1 cellular context compared by ENCODE assay signal in genomic region chr2:241808701-241809382, GRCh38.
TF ChIP-seq lines count a peak whose summit lies in the region.

Gene NEU4, plus strand, starts transcription at chr2:241809193. Its CDS starts 5,292 bp downstream, at chr2:241814485.

TF ChIP-seq in HepG2, 621 proteins besides CTCF, POLR2A, EP300 and RAD21 (continued from another document and continues in another):
- TF ChIP-seq ZGPAT (CRISPR knock-in tag; IDR thresholded peaks at IDR 0.05) (peak; percentile 92), ZNF18 (CRISPR knock-in tag; IDR thresholded peaks at IDR 0.05; ENCODE audit: insufficient replicate concordance) (peak; percentile 84), ZBTB34 (CRISPR knock-in tag; IDR thresholded peaks at IDR 0.05) (peak; percentile 68; the same call in 1 of the 2 replicates), MTF2 (CRISPR knock-in tag; IDR thresholded peaks at IDR 0.05; ENCODE audit: borderline replicate concordance) (peak; percentile 81), CHCHD3 (CRISPR knock-in tag; IDR thresholded peaks at IDR 0.05) (peak; percentile 96), LBX2 (CRISPR knock-in tag; IDR thresholded peaks at IDR 0.05; ENCODE audit: borderline replicate concordance) (peak; percentile 65; the same call in 1 of the 2 replicates), ETV5 (CRISPR knock-in tag; IDR thresholded peaks at IDR 0.05; ENCODE audit: borderline replicate concordance) (no peak; the same call in 1 of the 2 replicates), ZNF75D (CRISPR knock-in tag; IDR thresholded peaks at IDR 0.05; ENCODE audit: borderline replicate concordance) (no peak), ZNF616 (CRISPR knock-in tag; IDR thresholded peaks at IDR 0.05; ENCODE audit: low read depth) (no peak; the same call in 1 of the 2 replicates), MBNL3 (CRISPR knock-in tag; conservative IDR thresholded peaks at IDR 0.05) (no peak), CBX5 (CRISPR knock-in tag; IDR thresholded peaks at IDR 0.05; ENCODE audit: borderline replicate concordance) (peak; percentile 93), TERF1 (CRISPR knock-in tag; IDR thresholded peaks at IDR 0.05) (no peak), KDM1A (CRISPR knock-in tag; IDR thresholded peaks at IDR 0.05) (peak; percentile 88), ZNF557 (CRISPR knock-in tag; IDR thresholded peaks at IDR 0.05) (peak; percentile 95), ZNF800 (CRISPR knock-in tag; IDR thresholded peaks at IDR 0.05) (peak; percentile 93), CAMTA2 (CRISPR knock-in tag; IDR thresholded peaks at IDR 0.05; ENCODE audit: borderline replicate concordance) (peak; percentile 26; the same call in 1 of the 2 replicates), SMC3 (IDR thresholded peaks at IDR 0.05; ENCODE audit: low read length) (0 out of 2 replicates have a peak, but pooled peaks have one; percentile 9), USF2 (IDR thresholded peaks at IDR 0.05; ENCODE audit: low read depth, low read length) (no peak), USF2 (CRISPR knock-in tag; IDR thresholded peaks at IDR 0.05; ENCODE audit: borderline replicate concordance) (no peak), BORCS8-MEF2B (CRISPR knock-in tag; IDR thresholded peaks at IDR 0.05) (peak; percentile 97), ZNF20 (CRISPR knock-in tag; IDR thresholded peaks at IDR 0.05) (no peak), SRY (CRISPR knock-in tag; IDR thresholded peaks at IDR 0.05) (peak; percentile 64; the same call in 1 of the 2 replicates), AKAP8 (CRISPR knock-in tag; IDR thresholded peaks at IDR 0.05) (peak; percentile 93), ZFP36L2 (CRISPR knock-in tag; IDR thresholded peaks at IDR 0.05) (no peak), ZBTB39 (CRISPR knock-in tag; IDR thresholded peaks at IDR 0.05) (peak; percentile 90; the same call in 1 of the 2 replicates), SRSF4 (IDR thresholded peaks at IDR 0.05; ENCODE audit: low read depth, low read length, poor library complexity, severe bottlenecking) (no peak), ZNF749 (CRISPR knock-in tag; IDR thresholded peaks at IDR 0.05; ENCODE audit: borderline replicate concordance) (peak; percentile 80; the same call in 1 of the 2 replicates), ZNF207 (IDR thresholded peaks at IDR 0.05; ENCODE audit: borderline replicate concordance) (no peak), PTBP1 (IDR thresholded peaks at IDR 0.05; ENCODE audit: low read depth, low read length, poor library complexity, severe bottlenecking) (no peak), RBAK (CRISPR knock-in tag; IDR thresholded peaks at IDR 0.05) (peak; percentile 11; the same call in 1 of the 2 replicates), ZNF768 (CRISPR knock-in tag; IDR thresholded peaks at IDR 0.05) (peak; percentile 70), MEF2D (CRISPR knock-in tag; IDR thresholded peaks at IDR 0.05) (peak; percentile 72; the same call in 1 of the 2 replicates), ZNF350 (CRISPR knock-in tag; IDR thresholded peaks at IDR 0.05; ENCODE audit: borderline replicate concordance, low read depth) (peak; percentile 98), ZNF12 (CRISPR knock-in tag; IDR thresholded peaks at IDR 0.05) (peak; percentile 62), TARDBP (CRISPR knock-in tag; IDR thresholded peaks at IDR 0.05) (peak; percentile 95), KLF15 (CRISPR knock-in tag; IDR thresholded peaks at IDR 0.05; ENCODE audit: borderline replicate concordance) (no peak), HNF4G (IDR thresholded peaks at IDR 0.05; ENCODE audit: borderline replicate concordance, low read depth, low read length) (peak; percentile 96), HNF4G (CRISPR knock-in tag; IDR thresholded peaks at IDR 0.05; ENCODE audit: borderline replicate concordance, low read depth) (peak; percentile 98), MAFK (conservative IDR thresholded peaks at IDR 0.05 in 1 of 2, IDR thresholded peaks at IDR 0.05 in 1 of 2; ENCODE audit: low read length in 2 of 2) (no peak)
- TF ChIP-seq, protein P1, sequence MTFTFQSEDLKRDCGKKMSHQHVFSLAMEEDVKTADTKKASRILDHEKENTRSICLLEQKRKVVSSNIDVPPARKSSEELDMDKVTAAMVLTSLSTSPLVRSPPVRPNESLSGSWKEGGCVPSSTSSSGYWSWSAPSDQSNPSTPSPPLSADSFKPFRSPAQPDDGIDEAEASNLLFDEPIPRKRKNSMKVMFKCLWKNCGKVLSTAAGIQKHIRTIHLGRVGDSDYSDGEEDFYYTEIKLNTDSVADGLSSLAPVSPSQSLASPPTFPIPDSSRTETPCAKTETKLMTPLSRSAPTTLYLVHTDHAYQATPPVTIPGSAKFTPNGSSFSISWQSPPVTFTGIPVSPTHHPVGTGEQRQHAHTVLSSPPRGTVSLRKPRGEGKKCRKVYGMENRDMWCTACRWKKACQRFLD (CRISPR knock-in tag; IDR thresholded peaks at IDR 0.05; ENCODE audit: borderline replicate concordance): peak; percentile 81; the same call in 1 of the 2 replicates
- TF ChIP-seq, protein P2, sequence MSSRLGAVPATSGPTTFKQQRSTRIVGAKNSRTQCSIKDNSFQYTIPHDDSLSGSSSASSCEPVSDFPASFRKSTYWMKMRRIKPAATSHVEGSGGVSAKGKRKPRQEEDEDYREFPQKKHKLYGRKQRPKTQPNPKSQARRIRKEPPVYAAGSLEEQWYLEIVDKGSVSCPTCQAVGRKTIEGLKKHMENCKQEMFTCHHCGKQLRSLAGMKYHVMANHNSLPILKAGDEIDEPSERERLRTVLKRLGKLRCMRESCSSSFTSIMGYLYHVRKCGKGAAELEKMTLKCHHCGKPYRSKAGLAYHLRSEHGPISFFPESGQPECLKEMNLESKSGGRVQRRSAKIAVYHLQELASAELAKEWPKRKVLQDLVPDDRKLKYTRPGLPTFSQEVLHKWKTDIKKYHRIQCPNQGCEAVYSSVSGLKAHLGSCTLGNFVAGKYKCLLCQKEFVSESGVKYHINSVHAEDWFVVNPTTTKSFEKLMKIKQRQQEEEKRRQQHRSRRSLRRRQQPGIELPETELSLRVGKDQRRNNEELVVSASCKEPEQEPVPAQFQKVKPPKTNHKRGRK (CRISPR knock-in tag; IDR thresholded peaks at IDR 0.05): no peak
- TF ChIP-seq, protein P3, sequence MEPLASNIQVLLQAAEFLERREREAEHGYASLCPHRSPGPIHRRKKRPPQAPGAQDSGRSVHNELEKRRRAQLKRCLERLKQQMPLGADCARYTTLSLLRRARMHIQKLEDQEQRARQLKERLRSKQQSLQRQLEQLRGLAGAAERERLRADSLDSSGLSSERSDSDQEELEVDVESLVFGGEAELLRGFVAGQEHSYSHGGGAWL (CRISPR knock-in tag; IDR thresholded peaks at IDR 0.05): peak; percentile 88
- TF ChIP-seq, protein P4, sequence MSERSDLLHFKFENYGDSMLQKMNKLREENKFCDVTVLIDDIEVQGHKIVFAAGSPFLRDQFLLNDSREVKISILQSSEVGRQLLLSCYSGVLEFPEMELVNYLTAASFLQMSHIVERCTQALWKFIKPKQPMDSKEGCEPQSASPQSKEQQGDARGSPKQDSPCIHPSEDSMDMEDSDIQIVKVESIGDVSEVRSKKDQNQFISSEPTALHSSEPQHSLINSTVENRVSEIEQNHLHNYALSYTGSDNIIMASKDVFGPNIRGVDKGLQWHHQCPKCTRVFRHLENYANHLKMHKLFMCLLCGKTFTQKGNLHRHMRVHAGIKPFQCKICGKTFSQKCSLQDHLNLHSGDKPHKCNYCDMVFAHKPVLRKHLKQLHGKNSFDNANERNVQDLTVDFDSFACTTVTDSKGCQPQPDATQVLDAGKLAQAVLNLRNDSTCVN (CRISPR knock-in tag; IDR thresholded peaks at IDR 0.05; ENCODE audit: borderline replicate concordance): peak; percentile 19; the same call in 1 of the 2 replicates
